In the genomic region with DNA sequence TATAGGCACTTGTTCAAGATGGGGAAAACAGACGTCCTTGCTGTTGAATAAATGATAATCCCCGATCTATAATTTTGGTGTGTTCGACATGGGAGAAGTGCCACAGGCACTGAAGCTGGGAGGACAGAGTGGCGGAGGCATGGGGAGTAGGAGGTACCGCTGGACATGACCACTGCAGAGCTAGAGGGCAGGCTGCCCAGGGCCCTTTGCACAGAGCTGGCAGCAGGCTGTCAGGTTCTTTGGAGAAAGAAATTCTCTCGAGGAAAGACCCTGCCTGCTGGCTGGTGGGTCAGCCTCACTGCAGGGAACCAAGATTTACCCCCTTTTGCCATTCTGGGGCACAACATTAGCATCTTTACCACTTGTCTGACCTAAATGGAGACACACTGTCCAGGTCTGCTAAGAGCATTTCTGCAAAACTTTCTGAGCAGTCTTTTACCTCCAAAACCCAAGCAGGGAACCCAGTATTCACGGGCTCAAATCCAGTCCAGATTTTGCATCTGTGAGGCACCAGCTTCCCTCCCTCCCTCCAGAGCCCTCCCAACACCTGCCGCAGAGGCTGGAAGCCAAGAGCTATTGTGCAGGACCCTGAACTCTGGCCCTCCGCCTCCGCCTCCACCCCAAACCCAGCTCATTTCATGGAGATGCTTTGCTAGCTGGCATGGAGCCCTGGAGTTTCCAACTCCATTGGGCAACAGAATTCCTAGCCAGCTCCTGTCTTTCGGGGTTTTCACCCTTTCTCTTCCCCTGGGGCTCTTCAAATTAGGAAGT, we compare ENCODE assay signal across 1 cellular context.
TF ChIP-seq lines count a peak whose summit lies in the region.

No MANE protein-coding gene starts in this region.

TF ChIP-seq in HepG2, 621 proteins besides CTCF, POLR2A, EP300 and RAD21 (continued from another document and continues in another):
- TF ChIP-seq HINFP (CRISPR knock-in tag; IDR thresholded peaks at IDR 0.05; ENCODE audit: low read depth), result no peak
- TF ChIP-seq TSC22D2 (CRISPR knock-in tag; IDR thresholded peaks at IDR 0.05; ENCODE audit: borderline replicate concordance), result no peak
- no peak for TF ChIP-seq NFYC (CRISPR knock-in tag; IDR thresholded peaks at IDR 0.05)
- TF ChIP-seq, protein P1, sequence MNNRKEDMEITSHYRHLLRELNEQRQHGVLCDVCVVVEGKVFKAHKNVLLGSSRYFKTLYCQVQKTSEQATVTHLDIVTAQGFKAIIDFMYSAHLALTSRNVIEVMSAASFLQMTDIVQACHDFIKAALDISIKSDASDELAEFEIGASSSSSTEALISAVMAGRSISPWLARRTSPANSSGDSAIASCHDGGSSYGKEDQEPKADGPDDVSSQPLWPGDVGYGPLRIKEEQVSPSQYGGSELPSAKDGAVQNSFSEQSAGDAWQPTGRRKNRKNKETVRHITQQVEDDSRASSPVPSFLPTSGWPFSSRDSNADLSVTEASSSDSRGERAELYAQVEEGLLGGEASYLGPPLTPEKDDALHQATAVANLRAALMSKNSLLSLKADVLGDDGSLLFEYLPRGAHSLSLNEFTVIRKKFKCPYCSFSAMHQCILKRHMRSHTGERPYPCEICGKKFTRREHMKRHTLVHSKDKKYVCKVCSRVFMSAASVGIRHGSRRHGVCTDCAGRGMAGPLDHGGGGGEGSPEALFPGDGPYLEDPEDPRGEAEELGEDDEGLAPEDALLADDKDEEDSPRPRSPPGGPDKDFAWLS (CRISPR knock-in tag; IDR thresholded peaks at IDR 0.05; ENCODE audit: borderline replicate concordance), result no peak
- TF ChIP-seq, protein P2, sequence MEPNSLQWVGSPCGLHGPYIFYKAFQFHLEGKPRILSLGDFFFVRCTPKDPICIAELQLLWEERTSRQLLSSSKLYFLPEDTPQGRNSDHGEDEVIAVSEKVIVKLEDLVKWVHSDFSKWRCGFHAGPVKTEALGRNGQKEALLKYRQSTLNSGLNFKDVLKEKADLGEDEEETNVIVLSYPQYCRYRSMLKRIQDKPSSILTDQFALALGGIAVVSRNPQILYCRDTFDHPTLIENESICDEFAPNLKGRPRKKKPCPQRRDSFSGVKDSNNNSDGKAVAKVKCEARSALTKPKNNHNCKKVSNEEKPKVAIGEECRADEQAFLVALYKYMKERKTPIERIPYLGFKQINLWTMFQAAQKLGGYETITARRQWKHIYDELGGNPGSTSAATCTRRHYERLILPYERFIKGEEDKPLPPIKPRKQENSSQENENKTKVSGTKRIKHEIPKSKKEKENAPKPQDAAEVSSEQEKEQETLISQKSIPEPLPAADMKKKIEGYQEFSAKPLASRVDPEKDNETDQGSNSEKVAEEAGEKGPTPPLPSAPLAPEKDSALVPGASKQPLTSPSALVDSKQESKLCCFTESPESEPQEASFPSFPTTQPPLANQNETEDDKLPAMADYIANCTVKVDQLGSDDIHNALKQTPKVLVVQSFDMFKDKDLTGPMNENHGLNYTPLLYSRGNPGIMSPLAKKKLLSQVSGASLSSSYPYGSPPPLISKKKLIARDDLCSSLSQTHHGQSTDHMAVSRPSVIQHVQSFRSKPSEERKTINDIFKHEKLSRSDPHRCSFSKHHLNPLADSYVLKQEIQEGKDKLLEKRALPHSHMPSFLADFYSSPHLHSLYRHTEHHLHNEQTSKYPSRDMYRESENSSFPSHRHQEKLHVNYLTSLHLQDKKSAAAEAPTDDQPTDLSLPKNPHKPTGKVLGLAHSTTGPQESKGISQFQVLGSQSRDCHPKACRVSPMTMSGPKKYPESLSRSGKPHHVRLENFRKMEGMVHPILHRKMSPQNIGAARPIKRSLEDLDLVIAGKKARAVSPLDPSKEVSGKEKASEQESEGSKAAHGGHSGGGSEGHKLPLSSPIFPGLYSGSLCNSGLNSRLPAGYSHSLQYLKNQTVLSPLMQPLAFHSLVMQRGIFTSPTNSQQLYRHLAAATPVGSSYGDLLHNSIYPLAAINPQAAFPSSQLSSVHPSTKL (CRISPR knock-in tag; IDR thresholded peaks at IDR 0.05), result 0 out of 2 replicates have a peak, but pooled peaks have one; percentile 12
- TF ChIP-seq HNF4G (IDR thresholded peaks at IDR 0.05; ENCODE audit: borderline replicate concordance, low read depth, low read length), result peak; percentile 68
- TF ChIP-seq HNF4G (CRISPR knock-in tag; IDR thresholded peaks at IDR 0.05; ENCODE audit: borderline replicate concordance, low read depth), result peak; percentile 61; the same call in 1 of the 2 replicates
- peak; percentile 76 for TF ChIP-seq ZMYM3 (CRISPR knock-in tag; IDR thresholded peaks at IDR 0.05)
- peak; percentile 19; the same call in 1 of the 2 replicates for TF ChIP-seq SAP130 (CRISPR knock-in tag; IDR thresholded peaks at IDR 0.05; ENCODE audit: low read depth)
- TF ChIP-seq ZNF451 (CRISPR knock-in tag; IDR thresholded peaks at IDR 0.05), result no peak
- no peak for TF ChIP-seq HNRNPUL1 (IDR thresholded peaks at IDR 0.05; ENCODE audit: low read depth, low read length)
- no peak for TF ChIP-seq ARID4A (CRISPR knock-in tag; IDR thresholded peaks at IDR 0.05; ENCODE audit: borderline replicate concordance)
- no peak for TF ChIP-seq TBP (CRISPR knock-in tag; IDR thresholded peaks at IDR 0.05)
- no peak for TF ChIP-seq PAWR (CRISPR knock-in tag; IDR thresholded peaks at IDR 0.05; ENCODE audit: borderline replicate concordance)
- TF ChIP-seq GMEB1 (CRISPR knock-in tag; IDR thresholded peaks at IDR 0.05; ENCODE audit: borderline replicate concordance), result no peak
- no peak for TF ChIP-seq ARID2 (CRISPR knock-in tag; IDR thresholded peaks at IDR 0.05; ENCODE audit: borderline replicate concordance)
- TF ChIP-seq ZMYM4 (CRISPR knock-in tag; IDR thresholded peaks at IDR 0.05), result peak; percentile 46; the same call in 1 of the 2 replicates
- TF ChIP-seq, protein P3, sequence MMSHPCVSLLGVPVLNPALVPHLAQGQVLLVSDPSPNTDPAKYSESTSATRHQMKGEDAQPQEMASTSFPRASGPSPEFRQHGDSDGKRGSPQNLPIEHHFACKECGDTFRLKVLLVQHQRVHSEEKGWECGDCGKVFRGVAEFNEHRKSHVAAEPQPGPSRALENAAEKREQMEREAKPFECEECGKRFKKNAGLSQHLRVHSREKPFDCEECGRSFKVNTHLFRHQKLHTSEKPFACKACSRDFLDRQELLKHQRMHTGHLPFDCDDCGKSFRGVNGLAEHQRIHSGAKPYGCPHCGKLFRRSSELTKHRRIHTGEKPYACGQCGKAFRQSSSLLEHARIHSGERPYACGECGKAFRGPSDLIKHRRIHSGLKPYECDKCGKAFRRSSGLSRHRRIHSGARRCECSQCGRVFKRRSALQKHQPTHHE (CRISPR knock-in tag; IDR thresholded peaks at IDR 0.05; ENCODE audit: borderline replicate concordance), result peak; percentile 58; the same call in 1 of the 2 replicates
- TF ChIP-seq ZBTB3 (CRISPR knock-in tag; IDR thresholded peaks at IDR 0.05; ENCODE audit: borderline replicate concordance, low read depth), result no peak
- TF ChIP-seq GFI1 (CRISPR knock-in tag; IDR thresholded peaks at IDR 0.05; ENCODE audit: borderline replicate concordance), result 0 out of 2 replicates have a peak, but pooled peaks have one; percentile 25
- TF ChIP-seq NFAT5 (CRISPR knock-in tag; IDR thresholded peaks at IDR 0.05), result no peak
- TF ChIP-seq FIP1L1 (IDR thresholded peaks at IDR 0.05; ENCODE audit: borderline replicate concordance, insufficient read depth, low read depth, low read length), result no peak
- no peak for TF ChIP-seq RBFOX2 (IDR thresholded peaks at IDR 0.05; ENCODE audit: low read depth, low read length)
- no peak for TF ChIP-seq HCFC1 (IDR thresholded peaks at IDR 0.05; ENCODE audit: low read depth, low read length)
- TF ChIP-seq BRCA1 (CRISPR knock-in tag; IDR thresholded peaks at IDR 0.05), result no peak
- TF ChIP-seq ZBTB7A (CRISPR knock-in tag; IDR thresholded peaks at IDR 0.05), result no peak
- peak; percentile 65 for TF ChIP-seq CEBPG (CRISPR knock-in tag; IDR thresholded peaks at IDR 0.05)
- no peak for TF ChIP-seq ZNF670 (CRISPR knock-in tag; IDR thresholded peaks at IDR 0.05; ENCODE audit: borderline replicate concordance)
- peak; percentile 15; the same call in 1 of the 2 replicates for TF ChIP-seq HDAC2 (CRISPR knock-in tag; IDR thresholded peaks at IDR 0.05)
- TF ChIP-seq PAF1 (CRISPR knock-in tag; IDR thresholded peaks at IDR 0.05), result no peak
- TF ChIP-seq CENPBD1 (CRISPR knock-in tag; IDR thresholded peaks at IDR 0.05; ENCODE audit: borderline replicate concordance, low read depth), result no peak
- no peak for TF ChIP-seq CHD4 (IDR thresholded peaks at IDR 0.05; ENCODE audit: borderline replicate concordance, low read length)
